Comparison of ENCODE assay signal across 1 cellular context in genomic region chr3:25566358-25566920, GRCh38.
TF ChIP-seq lines count a peak whose summit lies in the region.

No MANE protein-coding gene starts in this region.

TF ChIP-seq in A549, 52 proteins besides CTCF, POLR2A, EP300 and RAD21 (continued from another document):
- TF ChIP-seq REST (IDR thresholded peaks at IDR 0.05) (no peak), SREBF2 (IDR thresholded peaks at IDR 0.05) (no peak), RNF2 (IDR thresholded peaks at IDR 0.05; ENCODE audit: borderline replicate concordance, low read depth) (no peak), MYC (IDR thresholded peaks at IDR 0.05; ENCODE audit: borderline replicate concordance, low read length) (no peak), NPAS2 (CRISPR knock-in tag; IDR thresholded peaks at IDR 0.05; ENCODE audit: borderline replicate concordance) (no peak)
